9 cellular contexts compared by ENCODE assay signal in the genomic region with DNA sequence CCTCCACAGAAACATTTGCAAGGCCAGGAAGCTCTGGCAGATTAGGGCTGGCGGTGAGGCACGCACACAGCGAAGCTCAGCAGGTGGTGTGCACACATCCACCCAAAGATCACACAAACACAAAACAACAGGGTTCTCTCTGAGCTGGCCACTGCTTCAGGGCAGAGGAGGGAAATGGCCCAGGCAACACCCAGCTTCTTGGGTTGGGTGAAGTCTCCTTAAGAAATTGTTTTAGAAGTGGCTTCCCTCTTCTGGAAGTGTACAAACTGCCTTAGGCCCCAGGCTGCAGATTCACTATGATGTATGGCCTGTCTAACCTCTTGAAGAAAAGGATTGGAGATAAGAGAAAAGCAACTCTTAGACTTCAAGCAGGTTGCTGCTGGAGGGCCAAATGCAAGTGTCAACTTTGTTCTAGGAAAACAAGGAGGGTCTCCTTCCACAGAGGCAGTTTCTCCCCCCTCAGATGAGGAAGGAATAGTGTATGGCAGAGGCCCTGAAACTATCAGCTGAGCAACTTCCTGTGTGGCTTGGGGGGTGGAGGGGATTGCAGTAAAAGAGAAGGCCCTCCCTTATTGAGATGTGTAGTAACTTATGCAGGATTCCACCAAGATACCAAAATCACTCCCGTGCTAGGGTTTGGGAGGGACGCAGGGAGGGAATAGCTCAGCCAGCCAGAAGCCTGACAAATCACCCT. TPM values are rescaled to one million over a fixed set of nuclear protein-coding genes. Genes with fewer than 3 reads are reported as not detected.
A peak's percentile ranks its signal among the peaks of the same experiment; 100 is the strongest.
DNase-seq lines count a peak whose midpoint lies in the region; ATAC-seq and TF ChIP-seq lines count a peak whose summit lies in the region.
"Had no signal": no experiment of that assay in that cellular context is flagged by ENCODE, and none has a peak within 500 bp of the region (broad histone marks: within the 10 kb centered on the region; RNA-seq: fewer than 3 reads in every experiment).

No MANE protein-coding gene starts in this region.

- POLR2A ChIA-PET in CD4-positive, alpha-beta T cell (lab: Charles Lee), result interaction anchor here (0.5 to 7.7 kb wide), 20 partner anchors 10 to 528 kb away, joined by 3 to 104 read pairs (median 4); partner anchors contain the start of genes CD247, CREG1, DCAF6 and MPZL1

- H3K27me3 ChIP-seq in CD4-positive, alpha-beta T cell (ENCODE audit: control insufficient read depth, insufficient read depth, low read length), result no peaks in the 10 kb centered on the region

- peak overlapping the region; percentile 93 for H3K27ac Mint-ChIP-seq in CD4-positive, alpha-beta T cell
- peak overlapping the region; percentile 99 for H3K27ac Mint-ChIP-seq in activated T-helper 17 cell treated with anti-CD3 and anti-CD28 coated beads, Interleukin-2, amount 50 U/mL, for 72 hours

- no peak for TF ChIP-seq CTCF in CD4-positive, alpha-beta T cell (IDR thresholded peaks at IDR 0.05)

- peaks cover 92% of the 10 kb centered on the region for H3K4me1 Mint-ChIP-seq in CD4-positive, alpha-beta T cell (ENCODE audit: low read depth)
- peaks cover 41% of the 10 kb centered on the region for H3K4me1 Mint-ChIP-seq in activated T-helper 17 cell treated with anti-CD3 and anti-CD28 coated beads, Interleukin-2, amount 50 U/mL, for 72 hours

- H3K4me3 Mint-ChIP-seq in CD4-positive, alpha-beta T cell, result peak overlapping the region; percentile 91
- peak overlapping the region; percentile 98 for H3K4me3 Mint-ChIP-seq in activated T-helper 17 cell treated with anti-CD3 and anti-CD28 coated beads, Interleukin-2, amount 50 U/mL, for 72 hours

- CTCF ChIA-PET in CD4-positive, alpha-beta T cell (lab: Charles Lee), result interaction anchor here (0.6 to 4.5 kb wide), 5 partner anchors 16 to 83 kb away, joined by 3 to 14 read pairs (median 4); no protein-coding TSS in a partner anchor

- H3K9me3 Mint-ChIP-seq in CD4-positive, alpha-beta T cell, result no peaks in the 10 kb centered on the region
- no peaks in the 10 kb centered on the region for H3K9me3 Mint-ChIP-seq in activated T-helper 17 cell treated with anti-CD3 and anti-CD28 coated beads, Interleukin-2, amount 50 U/mL, for 72 hours

- H3K36me3 Mint-ChIP-seq in CD4-positive, alpha-beta T cell (ENCODE audit: low read depth), result peaks cover 51% of the 10 kb centered on the region
- H3K36me3 Mint-ChIP-seq in activated T-helper 17 cell treated with anti-CD3 and anti-CD28 coated beads, Interleukin-2, amount 50 U/mL, for 72 hours (ENCODE audit: low read depth), result peaks cover 74% of the 10 kb centered on the region

- no peaks in the 10 kb centered on the region for H3K9me3 ChIP-seq in CD4-positive, alpha-beta T cell (ENCODE audit: control insufficient read depth, low read length)

- peak overlapping the region; percentile 90 for H3K27ac ChIP-seq in CD4-positive, alpha-beta T cell (ENCODE audit: low read depth, low read length)

- H3K27me3 Mint-ChIP-seq in CD4-positive, alpha-beta T cell, result no peaks in the 10 kb centered on the region
- H3K27me3 Mint-ChIP-seq in activated T-helper 17 cell treated with anti-CD3 and anti-CD28 coated beads, Interleukin-2, amount 50 U/mL, for 72 hours, result no peaks in the 10 kb centered on the region

- DNase-seq in CD4-positive, alpha-beta T cell, result peak in 4 of 10 experiments; percentile 26 to 45 (median 33)
- DNase-seq in midbrain (lab: John Stamatoyannopoulos, UW) (peak; percentile 17), NCI-H1105 treated with DMSO at 0.1 percent for 48 hours (lab: John Stamatoyannopoulos, UW) (no peak), NCI-H1105 (lab: John Stamatoyannopoulos, UW) (no peak), NCI-H510A (lab: John Stamatoyannopoulos, UW) (no peak)
- DNase-seq: NCI-H226 had no signal

- peak; percentile 22 for ATAC-seq in CD4-positive, alpha-beta T cell (ENCODE audit: poor library complexity)
- ATAC-seq in HG03354 (IDR thresholded peaks at IDR 0.05; ENCODE audit: poor library complexity, severe bottlenecking, unreplicated experiment) (peak; percentile 21), HG03095 (IDR thresholded peaks at IDR 0.05; ENCODE audit: unreplicated experiment) (no peak)
- peak; percentile 12 for ATAC-seq in activated T-helper 17 cell treated with anti-CD3 and anti-CD28 coated beads, Interleukin-2, amount 50 U/mL, for 72 hours (replicated peaks)

- intact Hi-C loops in CD4-positive, alpha-beta T cell (cut with DNase I, micrococcal nuclease), result loop anchor here (2.0 to 10.0 kb wide), 5 partner anchors 15 to 180 kb away; partner anchors contain the start of gene CREG1 (in 1 of the 2)

RNA-seq across cellular contexts. Expression of gene RCSD1, which starts 2.1 kb away (rescaled TPM):
- 10 to 100 TPM; 42.3 to 44.6 TPM for total RNA-seq in CD4-positive, alpha-beta T cell
- total RNA-seq in activated T-helper 17 cell treated with anti-CD3 and anti-CD28 coated beads, Interleukin-2, amount 50 U/mL, for 72 hours, result 10 to 100 TPM; 69.0 to 75.5 TPM
